Comparison of ENCODE assay signal across 1 cellular context in the genomic region with DNA sequence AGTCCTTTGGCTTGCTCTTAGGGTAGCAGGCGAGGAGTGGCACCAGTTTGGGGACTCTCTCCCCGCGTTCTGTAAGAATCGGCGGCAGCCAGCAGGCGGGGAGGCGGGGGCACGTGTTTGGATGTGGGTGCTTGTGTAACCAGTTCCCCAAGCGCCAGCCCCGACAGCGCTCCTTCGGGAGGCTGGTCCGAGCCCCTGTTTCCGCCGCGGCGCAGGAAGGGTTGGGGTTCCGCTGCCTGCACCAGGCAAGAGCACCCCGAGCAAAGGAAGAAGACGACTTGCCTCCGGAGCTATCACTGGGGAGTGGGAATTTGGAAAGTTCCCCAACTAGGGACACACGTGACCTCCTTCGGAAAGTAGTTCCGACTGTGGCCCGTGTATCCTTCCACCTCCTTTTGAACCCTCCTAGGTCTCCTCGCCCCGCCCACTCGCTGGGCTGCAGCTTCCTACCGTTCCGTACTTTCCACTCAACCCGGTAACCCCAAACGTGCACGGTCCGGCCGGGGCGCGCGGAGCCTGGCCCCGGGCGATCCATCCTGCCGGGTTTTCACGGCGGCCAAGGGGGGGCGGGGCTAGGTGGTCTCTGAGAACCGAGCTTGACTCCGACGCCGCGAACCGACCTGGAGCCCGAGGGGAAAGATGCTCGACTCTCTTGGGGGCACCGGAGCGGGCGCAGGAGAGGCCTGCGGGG.
TF ChIP-seq lines count a peak whose summit lies in the region.

No MANE protein-coding gene starts in this region.

TF ChIP-seq in HepG2, 621 proteins besides CTCF, POLR2A, EP300 and RAD21 (continued from another document and continues in another):
- TF ChIP-seq, protein P1, sequence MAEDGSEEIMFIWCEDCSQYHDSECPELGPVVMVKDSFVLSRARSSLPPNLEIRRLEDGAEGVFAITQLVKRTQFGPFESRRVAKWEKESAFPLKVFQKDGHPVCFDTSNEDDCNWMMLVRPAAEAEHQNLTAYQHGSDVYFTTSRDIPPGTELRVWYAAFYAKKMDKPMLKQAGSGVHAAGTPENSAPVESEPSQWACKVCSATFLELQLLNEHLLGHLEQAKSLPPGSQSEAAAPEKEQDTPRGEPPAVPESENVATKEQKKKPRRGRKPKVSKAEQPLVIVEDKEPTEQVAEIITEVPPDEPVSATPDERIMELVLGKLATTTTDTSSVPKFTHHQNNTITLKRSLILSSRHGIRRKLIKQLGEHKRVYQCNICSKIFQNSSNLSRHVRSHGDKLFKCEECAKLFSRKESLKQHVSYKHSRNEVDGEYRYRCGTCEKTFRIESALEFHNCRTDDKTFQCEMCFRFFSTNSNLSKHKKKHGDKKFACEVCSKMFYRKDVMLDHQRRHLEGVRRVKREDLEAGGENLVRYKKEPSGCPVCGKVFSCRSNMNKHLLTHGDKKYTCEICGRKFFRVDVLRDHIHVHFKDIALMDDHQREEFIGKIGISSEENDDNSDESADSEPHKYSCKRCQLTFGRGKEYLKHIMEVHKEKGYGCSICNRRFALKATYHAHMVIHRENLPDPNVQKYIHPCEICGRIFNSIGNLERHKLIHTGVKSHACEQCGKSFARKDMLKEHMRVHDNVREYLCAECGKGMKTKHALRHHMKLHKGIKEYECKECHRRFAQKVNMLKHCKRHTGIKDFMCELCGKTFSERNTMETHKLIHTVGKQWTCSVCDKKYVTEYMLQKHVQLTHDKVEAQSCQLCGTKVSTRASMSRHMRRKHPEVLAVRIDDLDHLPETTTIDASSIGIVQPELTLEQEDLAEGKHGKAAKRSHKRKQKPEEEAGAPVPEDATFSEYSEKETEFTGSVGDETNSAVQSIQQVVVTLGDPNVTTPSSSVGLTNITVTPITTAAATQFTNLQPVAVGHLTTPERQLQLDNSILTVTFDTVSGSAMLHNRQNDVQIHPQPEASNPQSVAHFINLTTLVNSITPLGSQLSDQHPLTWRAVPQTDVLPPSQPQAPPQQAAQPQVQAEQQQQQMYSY (CRISPR knock-in tag; IDR thresholded peaks at IDR 0.05), result peak; percentile 100
- TF ChIP-seq ETS1 (CRISPR knock-in tag; IDR thresholded peaks at IDR 0.05), result peak; percentile 62; the same call in 1 of the 2 replicates
- TF ChIP-seq, protein P2, sequence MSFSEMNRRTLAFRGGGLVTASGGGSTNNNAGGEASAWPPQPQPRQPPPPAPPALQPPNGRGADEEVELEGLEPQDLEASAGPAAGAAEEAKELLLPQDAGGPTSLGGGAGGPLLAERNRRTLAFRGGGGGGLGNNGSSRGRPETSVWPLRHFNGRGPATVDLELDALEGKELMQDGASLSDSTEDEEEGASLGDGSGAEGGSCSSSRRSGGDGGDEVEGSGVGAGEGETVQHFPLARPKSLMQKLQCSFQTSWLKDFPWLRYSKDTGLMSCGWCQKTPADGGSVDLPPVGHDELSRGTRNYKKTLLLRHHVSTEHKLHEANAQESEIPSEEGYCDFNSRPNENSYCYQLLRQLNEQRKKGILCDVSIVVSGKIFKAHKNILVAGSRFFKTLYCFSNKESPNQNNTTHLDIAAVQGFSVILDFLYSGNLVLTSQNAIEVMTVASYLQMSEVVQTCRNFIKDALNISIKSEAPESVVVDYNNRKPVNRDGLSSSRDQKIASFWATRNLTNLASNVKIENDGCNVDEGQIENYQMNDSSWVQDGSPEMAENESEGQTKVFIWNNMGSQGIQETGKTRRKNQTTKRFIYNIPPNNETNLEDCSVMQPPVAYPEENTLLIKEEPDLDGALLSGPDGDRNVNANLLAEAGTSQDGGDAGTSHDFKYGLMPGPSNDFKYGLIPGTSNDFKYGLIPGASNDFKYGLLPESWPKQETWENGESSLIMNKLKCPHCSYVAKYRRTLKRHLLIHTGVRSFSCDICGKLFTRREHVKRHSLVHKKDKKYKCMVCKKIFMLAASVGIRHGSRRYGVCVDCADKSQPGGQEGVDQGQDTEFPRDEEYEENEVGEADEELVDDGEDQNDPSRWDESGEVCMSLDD (CRISPR knock-in tag; IDR thresholded peaks at IDR 0.05; ENCODE audit: borderline replicate concordance), result peak; percentile 95
- 0 out of 2 replicates have a peak, but pooled peaks have one; percentile 56 for TF ChIP-seq ZNF557 (CRISPR knock-in tag; IDR thresholded peaks at IDR 0.05)
- TF ChIP-seq ZNF329 (CRISPR knock-in tag; IDR thresholded peaks at IDR 0.05; ENCODE audit: low read depth), result peak; percentile 88
- peak; percentile 94 for TF ChIP-seq DR1 (CRISPR knock-in tag; IDR thresholded peaks at IDR 0.05)
- 0 out of 2 replicates have a peak, but pooled peaks have one; percentile 38 for TF ChIP-seq EHMT2 (IDR thresholded peaks at IDR 0.05; ENCODE audit: borderline replicate concordance, low read depth, low read length)
- TF ChIP-seq FOXK1 (CRISPR knock-in tag; IDR thresholded peaks at IDR 0.05; ENCODE audit: borderline replicate concordance, low read depth), result 0 out of 2 replicates have a peak, but pooled peaks have one; percentile 48
- TF ChIP-seq ZBTB8A (CRISPR knock-in tag; IDR thresholded peaks at IDR 0.05; ENCODE audit: borderline replicate concordance, low read depth), result peak; percentile 90; the same call in 1 of the 2 replicates
- TF ChIP-seq BRCA1 (CRISPR knock-in tag; IDR thresholded peaks at IDR 0.05), result peak; percentile 79
- peak; percentile 72 for TF ChIP-seq MTF1 (CRISPR knock-in tag; IDR thresholded peaks at IDR 0.05)
- peak; percentile 66; the same call in 1 of the 2 replicates for TF ChIP-seq MTA1 (CRISPR knock-in tag; IDR thresholded peaks at IDR 0.05; ENCODE audit: borderline replicate concordance)
- TF ChIP-seq SP2 (CRISPR knock-in tag; IDR thresholded peaks at IDR 0.05), result 0 out of 2 replicates have a peak, but pooled peaks have one; percentile 10
- peak; percentile 98 for TF ChIP-seq ARNTL (CRISPR knock-in tag; IDR thresholded peaks at IDR 0.05)
- no peak for TF ChIP-seq SRSF4 (IDR thresholded peaks at IDR 0.05; ENCODE audit: low read depth, low read length, poor library complexity, severe bottlenecking)
- peak; percentile 95 for TF ChIP-seq POLR2AphosphoS5 (IDR thresholded peaks at IDR 0.05; ENCODE audit: low read depth, low read length)
- peak; percentile 65; the same call in 1 of the 2 replicates for TF ChIP-seq MAF1 (CRISPR knock-in tag; IDR thresholded peaks at IDR 0.05; ENCODE audit: borderline replicate concordance)
- no peak for TF ChIP-seq IKZF1 (IDR thresholded peaks at IDR 0.05)
- TF ChIP-seq JUND (CRISPR knock-in tag; IDR thresholded peaks at IDR 0.05), result peak; percentile 58; the same call in 1 of the 2 replicates
- TF ChIP-seq THAP8 (CRISPR knock-in tag; IDR thresholded peaks at IDR 0.05; ENCODE audit: borderline replicate concordance), result no peak; the same call in 1 of the 2 replicates
- TF ChIP-seq ESRRA (CRISPR knock-in tag; IDR thresholded peaks at IDR 0.05; ENCODE audit: low read depth), result peak; percentile 63; the same call in 1 of the 2 replicates
- no peak; the same call in 1 of the 2 replicates for TF ChIP-seq ZNF367 (CRISPR knock-in tag; IDR thresholded peaks at IDR 0.05; ENCODE audit: borderline replicate concordance)
- TF ChIP-seq MED13 (CRISPR knock-in tag; IDR thresholded peaks at IDR 0.05), result peak; percentile 86
- peak; percentile 91 for TF ChIP-seq UBTF (CRISPR knock-in tag; IDR thresholded peaks at IDR 0.05)
- peak; percentile 85 for TF ChIP-seq RFXAP (CRISPR knock-in tag; IDR thresholded peaks at IDR 0.05; ENCODE audit: borderline replicate concordance)
- peak; percentile 87 for TF ChIP-seq PATZ1 (CRISPR knock-in tag; IDR thresholded peaks at IDR 0.05)
- TF ChIP-seq ZNF10 (CRISPR knock-in tag; IDR thresholded peaks at IDR 0.05; ENCODE audit: borderline replicate concordance, low read depth), result no peak
- no peak; the same call in 1 of the 2 replicates for TF ChIP-seq TGIF2 (CRISPR knock-in tag; IDR thresholded peaks at IDR 0.05)
- TF ChIP-seq, protein P3, sequence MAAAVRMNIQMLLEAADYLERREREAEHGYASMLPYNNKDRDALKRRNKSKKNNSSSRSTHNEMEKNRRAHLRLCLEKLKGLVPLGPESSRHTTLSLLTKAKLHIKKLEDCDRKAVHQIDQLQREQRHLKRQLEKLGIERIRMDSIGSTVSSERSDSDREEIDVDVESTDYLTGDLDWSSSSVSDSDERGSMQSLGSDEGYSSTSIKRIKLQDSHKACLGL (CRISPR knock-in tag; IDR thresholded peaks at IDR 0.05), result peak; percentile 85; the same call in 1 of the 2 replicates
- TF ChIP-seq, protein P4, sequence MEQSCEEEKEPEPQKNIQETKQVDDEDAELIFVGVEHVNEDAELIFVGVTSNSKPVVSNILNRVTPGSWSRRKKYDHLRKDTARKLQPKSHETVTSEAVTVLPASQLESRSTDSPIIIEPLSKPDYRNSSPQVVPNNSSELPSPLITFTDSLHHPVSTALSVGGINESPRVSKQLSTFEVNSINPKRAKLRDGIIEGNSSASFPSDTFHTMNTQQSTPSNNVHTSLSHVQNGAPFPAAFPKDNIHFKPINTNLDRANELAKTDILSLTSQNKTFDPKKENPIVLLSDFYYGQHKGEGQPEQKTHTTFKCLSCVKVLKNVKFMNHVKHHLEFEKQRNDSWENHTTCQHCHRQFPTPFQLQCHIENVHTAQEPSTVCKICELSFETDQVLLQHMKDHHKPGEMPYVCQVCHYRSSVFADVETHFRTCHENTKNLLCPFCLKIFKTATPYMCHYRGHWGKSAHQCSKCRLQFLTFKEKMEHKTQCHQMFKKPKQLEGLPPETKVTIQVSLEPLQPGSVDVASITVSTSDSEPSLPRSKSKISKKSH (CRISPR knock-in tag; IDR thresholded peaks at IDR 0.05; ENCODE audit: borderline replicate concordance), result peak; percentile 86
- TF ChIP-seq ZNF605 (CRISPR knock-in tag; IDR thresholded peaks at IDR 0.05), result peak; percentile 62; the same call in 1 of the 2 replicates
- peak; percentile 92 for TF ChIP-seq IRF2 (CRISPR knock-in tag; IDR thresholded peaks at IDR 0.05)
- TF ChIP-seq, protein P5, sequence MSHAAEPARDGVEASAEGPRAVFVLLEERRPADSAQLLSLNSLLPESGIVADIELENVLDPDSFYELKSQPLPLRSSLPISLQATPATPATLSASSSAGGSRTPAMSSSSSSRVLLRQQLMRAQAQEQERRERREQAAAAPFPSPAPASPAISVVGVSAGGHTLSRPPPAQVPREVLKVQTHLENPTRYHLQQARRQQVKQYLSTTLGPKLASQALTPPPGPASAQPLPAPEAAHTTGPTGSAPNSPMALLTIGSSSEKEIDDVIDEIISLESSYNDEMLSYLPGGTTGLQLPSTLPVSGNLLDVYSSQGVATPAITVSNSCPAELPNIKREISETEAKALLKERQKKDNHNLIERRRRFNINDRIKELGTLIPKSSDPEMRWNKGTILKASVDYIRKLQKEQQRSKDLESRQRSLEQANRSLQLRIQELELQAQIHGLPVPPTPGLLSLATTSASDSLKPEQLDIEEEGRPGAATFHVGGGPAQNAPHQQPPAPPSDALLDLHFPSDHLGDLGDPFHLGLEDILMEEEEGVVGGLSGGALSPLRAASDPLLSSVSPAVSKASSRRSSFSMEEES (CRISPR knock-in tag; IDR thresholded peaks at IDR 0.05), result peak; percentile 94
- peak; percentile 24; the same call in 1 of the 2 replicates for TF ChIP-seq GLI4 (CRISPR knock-in tag; IDR thresholded peaks at IDR 0.05; ENCODE audit: borderline replicate concordance)
- peak; percentile 72 for TF ChIP-seq SIX4 (CRISPR knock-in tag; IDR thresholded peaks at IDR 0.05)
- TF ChIP-seq ATRX (CRISPR knock-in tag; IDR thresholded peaks at IDR 0.05; ENCODE audit: borderline replicate concordance), result no peak
